Comparison of ENCODE assay signal across 10 cellular contexts in the genomic region with DNA sequence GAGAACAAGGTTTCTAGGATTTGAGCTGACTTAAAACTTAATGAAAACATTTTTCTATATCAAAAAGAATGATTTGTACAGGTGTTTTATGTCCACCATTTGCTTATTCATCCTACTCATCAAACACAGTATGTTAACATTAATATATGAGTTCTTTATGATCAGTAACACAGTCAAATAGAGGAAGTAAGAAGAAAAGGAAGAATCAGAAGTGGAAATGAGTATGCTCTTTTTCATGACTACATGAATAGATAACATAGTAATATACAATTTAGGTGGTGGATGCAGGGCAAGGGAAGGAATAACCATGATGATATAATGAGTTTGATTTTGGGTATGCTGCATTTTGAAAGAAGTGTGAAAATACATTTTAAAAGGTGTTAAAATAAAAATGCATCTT. TPM values are rescaled to one million over a fixed set of nuclear protein-coding genes. Genes with fewer than 3 reads are reported as not detected.
DNase-seq lines count a peak whose midpoint lies in the region; ATAC-seq and TF ChIP-seq lines count a peak whose summit lies in the region.
"Had no signal": no experiment of that assay in that cellular context is flagged by ENCODE, and none has a peak within 500 bp of the region (broad histone marks: within the 10 kb centered on the region; RNA-seq: fewer than 3 reads in every experiment).

No MANE protein-coding gene starts in this region.

- no peaks in the 10 kb centered on the region for H3K27me3 ChIP-seq in neutrophil

- peak overlapping the region; percentile 56 for H3K27ac Mint-ChIP-seq in activated T-cell treated with anti-CD3 and anti-CD28 coated beads, Interleukin-2, amount 50 U/mL, for 72 hours
- H3K27ac Mint-ChIP-seq: activated T-helper 1 cell treated with anti-CD3 and anti-CD28 coated beads, Interleukin-12 subunit alpha, Interleukin-12 subunit beta, Interleukin-2, Interleukin-4 antibody, amounts not matched to agents 30 ng/mL and 10 ng/mL and 1 ng/mL, durations not matched to agents 14 hours and 24 hours and 36 hours; HFFc6 had no signal

- no peaks in the 10 kb centered on the region for H3K9me3 ChIP-seq in neutrophil

- no peaks in the 10 kb centered on the region for H3K36me3 ChIP-seq in neutrophil

- no peak overlapping the region for H3K4me3 ChIP-seq in neutrophil (ENCODE audit: low read depth in 1 of 2, low read length in 1 of 2)

- TF ChIP-seq CTCF in neutrophil (IDR thresholded peaks at IDR 0.05), result no peak

- H3K4me1 Mint-ChIP-seq in activated T-cell treated with anti-CD3 and anti-CD28 coated beads, Interleukin-2, amount 50 U/mL, for 72 hours (ENCODE audit: low read depth), result peaks cover 42% of the 10 kb centered on the region

- peaks cover 4 to 35% of the 10 kb centered on the region in 2 donors for H3K36me3 Mint-ChIP-seq in activated T-cell treated with anti-CD3 and anti-CD28 coated beads, Interleukin-2, amount 50 U/mL, for 72 hours (ENCODE audit: insufficient read depth in 2 of 2)

- H3K4me3 Mint-ChIP-seq in activated T-cell treated with anti-CD3 and anti-CD28 coated beads, Interleukin-2, amount 50 U/mL, for 72 hours, result no peak overlapping the region
- H3K4me3 Mint-ChIP-seq: activated T-helper 1 cell treated with anti-CD3 and anti-CD28 coated beads, Interleukin-12 subunit alpha, Interleukin-12 subunit beta, Interleukin-2, Interleukin-4 antibody, amounts not matched to agents 30 ng/mL and 10 ng/mL and 1 ng/mL, durations not matched to agents 14 hours and 24 hours and 36 hours; HFFc6 had no signal

- peaks cover 0 to 8% of the 10 kb centered on the region in 2 experiments for H3K4me1 ChIP-seq in neutrophil (ENCODE audit: control insufficient read depth in 1 of 2, insufficient read depth in 1 of 2, low read depth in 1 of 2, low read length in 1 of 2)

- no peaks in the 10 kb centered on the region for H3K27me3 Mint-ChIP-seq in activated T-cell treated with anti-CD3 and anti-CD28 coated beads, Interleukin-2, amount 50 U/mL, for 72 hours (ENCODE audit: low read depth)

- DNase-seq in activated T-cell treated with anti-CD3 and anti-CD28 coated beads, Interleukin-2, amount 50 U/mL, for 72 hours, result no peak
- no peak for DNase-seq in activated T-cell treated with anti-CD3 and anti-CD28 coated beads, Interleukin-2, amount 50 U/mL, for 1 hour
- DNase-seq in A172 (ENCODE audit: low spot score), result no peak
- no peak for DNase-seq in activated CD8-positive, alpha-beta memory T cell treated with anti-CD3 and anti-CD28 coated beads, Interleukin-2, amount 50 U/mL, for 4 hours
- DNase-seq: HFFc6 had no signal

- no peaks in the 10 kb centered on the region for H3K9me3 Mint-ChIP-seq in activated T-cell treated with anti-CD3 and anti-CD28 coated beads, Interleukin-2, amount 50 U/mL, for 72 hours
- H3K9me3 Mint-ChIP-seq: activated T-helper 1 cell treated with anti-CD3 and anti-CD28 coated beads, Interleukin-12 subunit alpha, Interleukin-12 subunit beta, Interleukin-2, Interleukin-4 antibody, amounts not matched to agents 30 ng/mL and 10 ng/mL and 1 ng/mL, durations not matched to agents 14 hours and 24 hours and 36 hours; HFFc6 had no signal

- ATAC-seq in activated T-cell treated with anti-CD3 and anti-CD28 coated beads, Interleukin-2, amount 50 U/mL, for 72 hours (replicated peaks in 1 of 2), result no peak
- ATAC-seq in HG02623 (IDR thresholded peaks at IDR 0.05; ENCODE audit: unreplicated experiment), result peak; percentile 66
- ATAC-seq in HG03558 (IDR thresholded peaks at IDR 0.05; ENCODE audit: extremely low read depth, unreplicated experiment), result peak; percentile 61
- ATAC-seq in HG03025 (IDR thresholded peaks at IDR 0.05; ENCODE audit: low FRiP score, unreplicated experiment), result no peak

- H3K27ac ChIP-seq in neutrophil, result peak overlapping the region; percentile 9

RNA-seq across cellular contexts. Expression of a gene that starts 16.5 kb away (rescaled TPM):
- 10 to 100 TPM; 12.2 to 17.6 TPM for total RNA-seq in activated T-cell treated with anti-CD3 and anti-CD28 coated beads, Interleukin-2, amount 50 U/mL, for 72 hours
- 5.2 and 6.0 TPM in 2 replicates for total RNA-seq in A172 (2014; rRNA removed; shearing (Covaris generic))

RNA-seq across cellular contexts. Expression of a gene that starts 28.9 kb away (rescaled TPM):
- total RNA-seq in activated T-cell treated with anti-CD3 and anti-CD28 coated beads, Interleukin-2, amount 50 U/mL, for 72 hours, result 10 to 100 TPM; 23.1 to 25.1 TPM
- 19.0 and 20.1 TPM in 2 replicates for total RNA-seq in A172 (2014; rRNA removed; shearing (Covaris generic))

Comparison
In these comparisons a context has a peak if more than half of its experiments do, and no peak if none do; other contexts are left out.
1. ATAC-seq: peak in HG02623 (single experiment) and HG03558 (single experiment); none in activated T-cell treated with anti-CD3 and anti-CD28 coated beads, Interleukin-2, amount 50 U/mL, for 72 hours (0 of 2) and HG03025 (single experiment).